Comparison of ENCODE assay signal across 25 cellular contexts in the genomic region with DNA sequence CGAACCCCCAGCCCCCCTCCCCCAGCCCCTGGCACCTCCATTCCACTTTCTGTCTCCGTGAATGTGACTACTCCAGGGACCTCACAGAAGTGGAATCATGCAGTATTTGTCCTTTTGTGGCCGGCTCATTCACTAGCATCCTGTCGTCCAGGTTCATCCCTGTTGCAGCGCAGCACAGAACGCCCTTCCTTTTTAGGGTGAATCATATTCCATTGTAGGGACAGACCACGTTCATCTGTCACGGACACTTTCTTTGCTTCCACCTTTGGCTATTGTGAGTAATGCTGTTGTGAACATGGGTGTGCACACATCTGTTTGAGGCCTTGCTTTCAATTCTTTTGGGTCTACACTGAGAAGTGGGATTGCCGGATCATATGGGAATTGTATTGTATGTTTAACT.
"Had no signal": no experiment of that assay in that cellular context is flagged by ENCODE, and none has a peak within 500 bp of the region (broad histone marks: within the 10 kb centered on the region; RNA-seq: fewer than 3 reads in every experiment).

No MANE protein-coding gene starts in this region.

- H3K79me2 ChIP-seq: hepatocyte had no signal

- H3K4me3 Mint-ChIP-seq: dendritic cell treated with granulocyte-macrophage colony-stimulating factor and Interleukin-4, amounts not matched to agents 40 ng/mL and 50 ng/mL, for 4 days; effector memory CD8-positive, alpha-beta T cell; endodermal cell; immature natural killer cell; memory B cell had no signal

- H3K36me3 Mint-ChIP-seq: immature natural killer cell, memory B cell had no signal

- H3K4me1 Mint-ChIP-seq: endodermal cell, immature natural killer cell had no signal

- H3K27ac Mint-ChIP-seq: dendritic cell treated with granulocyte-macrophage colony-stimulating factor and Interleukin-4, amounts not matched to agents 40 ng/mL and 50 ng/mL, for 4 days; effector memory CD8-positive, alpha-beta T cell; endodermal cell; immature natural killer cell; memory B cell had no signal

- H3K27me3 ChIP-seq: colonic mucosa, foreskin keratinocyte, hepatocyte had no signal

- H3K36me3 ChIP-seq: colonic mucosa, esophagus muscularis mucosa, gastroesophageal sphincter, left lung had no signal

- DNase-seq: cerebellar nuclear complex; colonic mucosa; cortex of kidney; effector CD8-positive, alpha-beta T cell; effector memory CD8-positive, alpha-beta T cell; endodermal cell; foreskin keratinocyte; hypothalamus; immature natural killer cell; islet precursor cell; left cardiac atrium; mammary epithelial cell; mesendoderm; midbrain had no signal

- H3K9me3 ChIP-seq: colonic mucosa, esophagus muscularis mucosa, gastroesophageal sphincter, left lung had no signal

- FAIRE-seq: endometrium, endothelial cell of umbilical vein, frontal cortex had no signal

- H3K4me2 ChIP-seq: hepatocyte had no signal

- H3K27ac ChIP-seq: colonic mucosa, esophagus muscularis mucosa, foreskin keratinocyte, gastroesophageal sphincter, hepatocyte, left lung had no signal

- H3K4me3 ChIP-seq: colonic mucosa, esophagus muscularis mucosa, gastroesophageal sphincter, hepatocyte, left lung, lung had no signal

- H3K4me1 ChIP-seq: colonic mucosa, gastroesophageal sphincter, left lung had no signal

- H2AFZ ChIP-seq: hepatocyte had no signal

- ATAC-seq: effector memory CD8-positive, alpha-beta T cell; foreskin keratinocyte; gastroesophageal sphincter; left cardiac atrium; left lung; left ventricle myocardium superior had no signal

- H3K9me3 Mint-ChIP-seq: dendritic cell treated with granulocyte-macrophage colony-stimulating factor and Interleukin-4, amounts not matched to agents 40 ng/mL and 50 ng/mL, for 4 days; effector memory CD8-positive, alpha-beta T cell; endodermal cell; immature natural killer cell; memory B cell had no signal
